In the genomic region with DNA sequence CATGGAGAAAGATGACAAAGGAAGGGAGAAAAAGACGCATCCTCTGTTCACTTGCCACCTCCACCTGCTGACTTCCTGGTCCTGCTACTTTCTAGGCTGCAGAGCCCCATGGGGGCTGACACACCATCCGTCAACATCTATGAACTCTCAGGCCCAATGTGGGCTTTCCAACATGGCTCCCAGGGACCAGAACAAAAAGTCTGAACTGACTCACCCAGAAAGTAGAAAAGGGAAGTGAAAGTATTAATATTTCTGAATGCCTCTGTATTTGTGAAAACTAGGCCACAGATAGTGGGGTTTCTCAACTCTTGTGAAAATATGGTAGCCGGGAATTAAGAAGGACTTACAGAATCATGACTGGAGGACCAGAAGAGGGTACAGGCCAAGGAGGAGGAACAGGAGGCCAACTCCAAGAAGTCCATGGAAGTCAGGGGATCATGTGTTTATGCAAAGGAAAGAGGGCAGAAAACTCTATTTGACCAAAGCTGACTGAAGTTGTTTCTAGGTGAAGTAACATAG, we compare ENCODE assay signal across 11 cellular contexts.
DNase-seq lines count a peak whose midpoint lies in the region; ATAC-seq, FAIRE-seq and TF ChIP-seq lines count a peak whose summit lies in the region.
"Had no signal": no experiment of that assay in that cellular context is flagged by ENCODE, and none has a peak within 500 bp of the region (broad histone marks: within the 10 kb centered on the region; RNA-seq: fewer than 3 reads in every experiment).

No MANE protein-coding gene starts in this region.

- no peaks in the 10 kb centered on the region for H3K36me3 ChIP-seq in ascending aorta

- peak overlapping the region; percentile 90 to 92 for H3K27ac Mint-ChIP-seq in effector memory CD8-positive, alpha-beta T cell

- peaks cover 28 to 30% of the 10 kb centered on the region in 2 donors for H3K4me1 Mint-ChIP-seq in effector memory CD8-positive, alpha-beta T cell (ENCODE audit: low read depth in 2 of 2)

- no peak overlapping the region for H3K27ac ChIP-seq in ascending aorta
- H3K27ac ChIP-seq: parathyroid adenoma had no signal

- peaks cover 0 to 5% of the 10 kb centered on the region in 2 donors for H3K9me3 Mint-ChIP-seq in effector memory CD8-positive, alpha-beta T cell

- intact Hi-C loops in ascending aorta (cut with DNase I), result no loop called here

- DNase-seq in effector memory CD8-positive, alpha-beta T cell, result no peak
- DNase-seq in HPDE6-E6E7 (ENCODE audit: extremely low spot score) (no peak), ascending aorta (ENCODE audit: low spot score in 2 of 2) (no peak), NCI-H524 treated with DMSO at 0.1 percent for 48 hours (lab: John Stamatoyannopoulos, UW) (no peak), HTR-8/SVneo (ENCODE audit: insufficient read length, low spot score) (no peak)
- DNase-seq: T-helper 9 cell had no signal

- ATAC-seq in GM18511 (IDR thresholded peaks at IDR 0.05; ENCODE audit: unreplicated experiment), result peak; percentile 98
- peak; percentile 90 for ATAC-seq in GM21515 (IDR thresholded peaks at IDR 0.05; ENCODE audit: unreplicated experiment)
- peak; percentile 96 for ATAC-seq in HG03521 (IDR thresholded peaks at IDR 0.05; ENCODE audit: unreplicated experiment)
- peak; percentile 54 for ATAC-seq in effector memory CD8-positive, alpha-beta T cell (replicated peaks)

- H3K27me3 ChIP-seq in ascending aorta, result no peaks in the 10 kb centered on the region

- peak overlapping the region in 1 of 2 donors; percentile 48 for H3K4me3 Mint-ChIP-seq in effector memory CD8-positive, alpha-beta T cell

- no peak for TF ChIP-seq CTCF in ascending aorta (IDR thresholded peaks at IDR 0.05)

- no peaks in the 10 kb centered on the region for H3K9me3 ChIP-seq in ascending aorta

- H3K36me3 Mint-ChIP-seq in effector memory CD8-positive, alpha-beta T cell (ENCODE audit: insufficient read depth), result no peaks in the 10 kb centered on the region

- no peaks in the 10 kb centered on the region for H3K27me3 Mint-ChIP-seq in effector memory CD8-positive, alpha-beta T cell

- no peak overlapping the region for H3K4me3 ChIP-seq in ascending aorta

- FAIRE-seq in HTR-8/SVneo (lab: Jason Lieb, UNC), result no peak
- FAIRE-seq: endometrium had no signal

- H3K4me1 ChIP-seq in ascending aorta, result no peaks in the 10 kb centered on the region
- H3K4me1 ChIP-seq: parathyroid adenoma had no signal
